ENCODE assay signal across 12 cellular contexts in the genomic region with DNA sequence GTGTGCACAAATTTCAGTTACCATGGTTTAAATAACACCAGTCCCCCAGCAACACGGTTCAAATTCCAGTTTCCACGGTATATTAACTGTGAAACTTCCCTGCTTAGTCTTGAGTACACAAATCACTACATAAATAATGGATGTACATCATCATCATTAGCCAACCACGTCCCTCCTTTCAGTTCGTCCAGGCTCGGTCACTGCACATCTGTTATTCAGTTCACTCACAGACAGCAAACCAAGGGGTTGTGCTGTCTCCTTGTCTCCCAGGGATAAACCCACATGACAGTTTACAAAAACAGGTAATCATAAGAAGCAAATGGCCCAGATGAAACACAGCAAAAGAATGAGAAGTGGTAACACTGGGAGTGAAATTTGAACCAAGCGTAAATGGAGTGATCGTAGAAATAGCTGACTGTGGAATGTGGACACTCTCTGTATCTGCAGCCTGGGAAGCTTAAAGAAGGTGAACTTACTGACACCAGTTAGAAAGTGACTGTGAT.
DNase-seq lines count a peak whose midpoint lies in the region; ATAC-seq and TF ChIP-seq lines count a peak whose summit lies in the region.
"Had no signal": no experiment of that assay in that cellular context is flagged by ENCODE, and none has a peak within 500 bp of the region (broad histone marks: within the 10 kb centered on the region; RNA-seq: fewer than 3 reads in every experiment).

No MANE protein-coding gene starts in this region.

- peak overlapping the region; percentile 32 for H3K4me3 ChIP-seq in astrocyte of the spinal cord (ENCODE audit: low read depth, low read length)
- H3K4me3 ChIP-seq: MG63 had no signal

- CTCF ChIA-PET in MCF 10A (lab: Yijun Ruan, JAX): interaction anchor here (0.7 kb wide), 1 partner anchor 1097 kb away, joined by 3 read pairs; no protein-coding TSS in a partner anchor

- intact Hi-C loops in MCF 10A (cut with micrococcal nuclease): no loop called here
- intact Hi-C loops in left colon (cut with DNase I, micrococcal nuclease): no loop called here

- H3K9me3 Mint-ChIP-seq in MCF 10A (ENCODE audit: unreplicated experiment) (no peaks in the 10 kb centered on the region), type B pancreatic cell (no peaks in the 10 kb centered on the region)
- H3K9me3 Mint-ChIP-seq: H9 had no signal

- TF ChIP-seq CTCF in MCF 10A (IDR thresholded peaks at IDR 0.05; ENCODE audit: unreplicated experiment): no peak
- no peak for TF ChIP-seq CTCF in astrocyte of the spinal cord (IDR thresholded peaks at IDR 0.05; ENCODE audit: low read depth, low read length)
- TF ChIP-seq CTCF in type B pancreatic cell (conservative IDR thresholded peaks at IDR 0.05): no peak

- H3K4me1 Mint-ChIP-seq in MCF 10A (ENCODE audit: insufficient read depth, unreplicated experiment) (no peaks in the 10 kb centered on the region), type B pancreatic cell (ENCODE audit: unreplicated experiment) (peaks cover 17% of the 10 kb centered on the region)

- POLR2A ChIA-PET in MCF 10A (lab: Yijun Ruan, JAX): no interaction called here

- H3K36me3 Mint-ChIP-seq in MCF 10A (ENCODE audit: insufficient read depth, unreplicated experiment) (no peaks in the 10 kb centered on the region), type B pancreatic cell (no peaks in the 10 kb centered on the region)

- ATAC-seq in left colon: peak; percentile 43
- ATAC-seq: esophagus mucosa had no signal

- DNase-seq in T47D (ENCODE audit: low read depth in 1 of 2, low spot score in 1 of 2): peak; percentile 49 to 78
- DNase-seq in MCF 10A (ENCODE audit: unreplicated experiment): no peak
- peak; percentile 63 for DNase-seq in astrocyte of the spinal cord (ENCODE audit: low read depth, low spot score)
- no peak for DNase-seq in left colon
- no peak for DNase-seq in type B pancreatic cell (ENCODE audit: extremely low spot score, unreplicated experiment)
- no peak for DNase-seq in activated CD8-positive, alpha-beta memory T cell treated with anti-CD3 and anti-CD28 coated beads for 24 hours
- no peak for DNase-seq in stimulated activated naive CD4-positive, alpha-beta T cell treated with Interleukin-2 at 50 U/mL for 16 hours (lab: John Stamatoyannopoulos, UW)
- no peak for DNase-seq in NCI-H1105 (lab: John Stamatoyannopoulos, UW)
- DNase-seq: H9, MG63, T-helper 2 cell had no signal

- in situ Hi-C loops in T47D (cut with HindIII; ENCODE audit: low pct_unique_long_range_greater_than_20kb, low sequenced_read_pairs) (no loop called here), astrocyte of the spinal cord (cut with HindIII; ENCODE audit: low sequenced_read_pairs) (no loop called here)

- H3K27me3 Mint-ChIP-seq in MCF 10A (ENCODE audit: insufficient read depth, unreplicated experiment) (no peaks in the 10 kb centered on the region), type B pancreatic cell (no peaks in the 10 kb centered on the region)

- BruUV-seq in MCF 10A (replicated peaks; lab: Mats Ljungman, UMichigan): no TSS peak

- H3K27ac Mint-ChIP-seq in MCF 10A (ENCODE audit: low read depth, unreplicated experiment): no peak overlapping the region
- H3K27ac Mint-ChIP-seq in type B pancreatic cell: peak overlapping the region; percentile 75

- H3K4me3 Mint-ChIP-seq in MCF 10A (ENCODE audit: unreplicated experiment): no peak overlapping the region
- H3K4me3 Mint-ChIP-seq in type B pancreatic cell: peak overlapping the region; percentile 74
- H3K4me3 Mint-ChIP-seq: H9 had no signal

Comparison
In these comparisons a context has a peak if more than half of its experiments do, and no peak if none do; other contexts are left out.
1. DNase-seq: peak in T47D (2 of 2) and astrocyte of the spinal cord (single experiment); none in MCF 10A (single experiment), left colon (0 of 2), type B pancreatic cell (single experiment), activated CD8-positive, alpha-beta memory T cell treated with anti-CD3 and anti-CD28 coated beads for 24 hours (single experiment), stimulated activated naive CD4-positive, alpha-beta T cell treated with Interleukin-2 at 50 U/mL for 16 hours (single experiment) and NCI-H1105 (single experiment).